In the genomic region with DNA sequence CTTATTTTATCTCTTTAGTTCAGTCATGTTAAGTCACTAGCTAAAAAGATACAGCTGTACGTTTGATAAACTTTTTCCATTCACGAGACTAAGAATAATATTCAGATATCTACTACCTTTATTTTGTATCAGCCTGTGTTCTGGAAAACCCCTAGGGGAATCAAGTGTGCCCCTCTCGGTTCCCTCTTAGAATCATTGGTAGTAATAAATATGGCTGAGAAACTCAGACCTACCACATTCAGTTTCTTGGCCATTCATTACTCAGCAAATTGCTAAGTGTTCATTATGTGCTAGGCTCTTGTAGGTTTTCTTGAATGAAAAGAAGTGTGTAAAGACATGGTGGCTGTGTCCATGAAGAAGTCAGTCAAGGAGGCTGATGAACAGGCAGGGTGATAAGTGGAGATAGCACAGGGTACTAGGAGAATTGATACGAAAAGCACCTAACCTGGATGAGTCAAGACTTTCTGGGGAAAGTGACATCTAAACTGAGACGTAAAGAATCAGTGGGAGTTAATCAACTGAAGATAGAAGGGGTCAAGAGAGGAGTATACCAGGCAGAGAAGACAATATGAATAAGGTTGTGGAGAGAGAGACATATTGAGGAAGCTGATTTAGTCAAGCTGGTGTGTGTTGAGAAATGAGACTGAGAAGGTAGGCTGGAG, we compare ENCODE assay signal across 21 cellular contexts.
DNase-seq lines count a peak whose midpoint lies in the region; ATAC-seq and TF ChIP-seq lines count a peak whose summit lies in the region.
"Had no signal": no experiment of that assay in that cellular context is flagged by ENCODE, and none has a peak within 500 bp of the region (broad histone marks: within the 10 kb centered on the region; RNA-seq: fewer than 3 reads in every experiment).

No MANE protein-coding gene starts in this region.

- TF ChIP-seq CTCF in type B pancreatic cell (conservative IDR thresholded peaks at IDR 0.05): no peak

- peaks cover 2 to 5% of the 10 kb centered on the region in 2 donors for H3K36me3 Mint-ChIP-seq in activated T-cell treated with anti-CD3 and anti-CD28 coated beads, Interleukin-2, amount 50 U/mL, for 72 hours (ENCODE audit: insufficient read depth in 2 of 2)
- H3K36me3 Mint-ChIP-seq in activated T-cell treated with anti-CD3 and anti-CD28 coated beads, Interleukin-2, amount 50 U/mL, for 4 hours (ENCODE audit: insufficient read depth): peaks cover 34% of the 10 kb centered on the region
- H3K36me3 Mint-ChIP-seq in stimulated activated effector memory CD8-positive, alpha-beta T cell treated with anti-CD3 and anti-CD28 coated beads, Interleukin-12 subunit alpha, Interleukin-12 subunit beta, amount 100 ng/mL, for 72 hours: peaks cover 61% of the 10 kb centered on the region
- peaks cover 13% of the 10 kb centered on the region for H3K36me3 Mint-ChIP-seq in type B pancreatic cell

- no peaks in the 10 kb centered on the region for H3K27me3 ChIP-seq in neuronal stem cell (ENCODE audit: control insufficient read depth in 3 of 3, insufficient read depth in 3 of 3, low read depth in 1 of 3, low read length in 3 of 3)
- H3K27me3 ChIP-seq: BLaER1, gastroesophageal sphincter, thyroid gland had no signal

- no peak overlapping the region for H3K9ac ChIP-seq in neuronal stem cell (ENCODE audit: low read depth, low read length, poor library complexity)
- H3K9ac ChIP-seq: BLaER1 had no signal

- no peak overlapping the region for H3K23ac ChIP-seq in neuronal stem cell (ENCODE audit: low read depth, low read length, poor library complexity)

- H3K27me3 Mint-ChIP-seq in activated T-cell treated with anti-CD3 and anti-CD28 coated beads, Interleukin-2, amount 50 U/mL, for 72 hours (ENCODE audit: low read depth): no peaks in the 10 kb centered on the region
- H3K27me3 Mint-ChIP-seq in activated T-cell treated with anti-CD3 and anti-CD28 coated beads, Interleukin-2, amount 50 U/mL, for 4 hours (ENCODE audit: low read depth): no peaks in the 10 kb centered on the region
- H3K27me3 Mint-ChIP-seq in type B pancreatic cell: no peaks in the 10 kb centered on the region
- H3K27me3 Mint-ChIP-seq: natural killer cell treated with Interleukin-12 subunit alpha and Interleukin-12 subunit beta and Interleukin-15 and Interleukin-18, amount 100 ng/mL, for 72 hours; T-helper 17 cell had no signal

- no peaks in the 10 kb centered on the region for H3K9me3 Mint-ChIP-seq in activated T-cell treated with anti-CD3 and anti-CD28 coated beads, Interleukin-2, amount 50 U/mL, for 72 hours
- no peaks in the 10 kb centered on the region for H3K9me3 Mint-ChIP-seq in activated T-cell treated with anti-CD3 and anti-CD28 coated beads, Interleukin-2, amount 50 U/mL, for 4 hours
- no peaks in the 10 kb centered on the region for H3K9me3 Mint-ChIP-seq in stimulated activated effector memory CD8-positive, alpha-beta T cell treated with anti-CD3 and anti-CD28 coated beads, Interleukin-12 subunit alpha, Interleukin-12 subunit beta, amount 100 ng/mL, for 72 hours
- H3K9me3 Mint-ChIP-seq in type B pancreatic cell: no peaks in the 10 kb centered on the region
- H3K9me3 Mint-ChIP-seq: natural killer cell treated with Interleukin-12 subunit alpha and Interleukin-12 subunit beta and Interleukin-15 and Interleukin-18, amount 100 ng/mL, for 72 hours had no signal

- H3K4me1 ChIP-seq in neuronal stem cell (ENCODE audit: control insufficient read depth in 2 of 2, insufficient read depth in 1 of 2, low read depth in 1 of 2, low read length in 2 of 2): no peaks in the 10 kb centered on the region
- H3K4me1 ChIP-seq: BLaER1, gastroesophageal sphincter, prostate gland, thyroid gland had no signal

- peaks cover 2 to 58% of the 10 kb centered on the region in 2 donors for H3K36me3 ChIP-seq in neuronal stem cell (replicated peaks in 1 of 2; ENCODE audit: control insufficient read depth in 2 of 2, insufficient read depth in 2 of 2, low read length in 2 of 2)
- H3K36me3 ChIP-seq: prostate gland, thyroid gland had no signal

- peak; percentile 27 to 56 for ATAC-seq in activated T-cell treated with anti-CD3 and anti-CD28 coated beads, Interleukin-2, amount 50 U/mL, for 72 hours (replicated peaks in 1 of 2)
- ATAC-seq in activated T-cell treated with anti-CD3 and anti-CD28 coated beads, Interleukin-2, amount 50 U/mL, for 4 hours: no peak
- ATAC-seq in GM19397 (IDR thresholded peaks at IDR 0.05; ENCODE audit: unreplicated experiment) (peak; percentile 53), HG02973 (IDR thresholded peaks at IDR 0.05; ENCODE audit: unreplicated experiment) (peak; percentile 53)
- ATAC-seq in stimulated activated effector memory CD8-positive, alpha-beta T cell treated with anti-CD3 and anti-CD28 coated beads, Interleukin-12 subunit alpha, Interleukin-12 subunit beta, amount 100 ng/mL, for 72 hours: peak; percentile 47
- ATAC-seq: gastroesophageal sphincter; natural killer cell treated with Interleukin-12 subunit alpha and Interleukin-12 subunit beta and Interleukin-15 and Interleukin-18, amount 100 ng/mL, for 72 hours; T-helper 17 cell had no signal

- DNase-seq in activated T-cell treated with anti-CD3 and anti-CD28 coated beads, Interleukin-2, amount 50 U/mL, for 72 hours: no peak
- DNase-seq in activated T-cell treated with anti-CD3 and anti-CD28 coated beads, Interleukin-2, amount 50 U/mL, for 4 hours: no peak
- no peak for DNase-seq in stimulated activated effector memory CD8-positive, alpha-beta T cell treated with anti-CD3 and anti-CD28 coated beads, Interleukin-12 subunit alpha, Interleukin-12 subunit beta, amount 100 ng/mL, for 72 hours (ENCODE audit: low spot score in 2 of 2)
- DNase-seq in neuronal stem cell (ENCODE audit: low spot score) (no peak), type B pancreatic cell (ENCODE audit: extremely low spot score, unreplicated experiment) (no peak), NCI-H748 (lab: John Stamatoyannopoulos, UW; ENCODE audit: unreplicated experiment) (no peak)
- DNase-seq: activated CD8-positive, alpha-beta memory T cell treated with anti-CD3 and anti-CD28 coated beads for 24 hours; activated effector memory CD4-positive, alpha-beta T cell treated with Interleukin-2 at 50 U/mL for 16 hours; anterior cingulate cortex; GDM1; Kasumi-1; NCI-H1092 treated with DMSO at 0.1 percent for 48 hours; NCI-H69; T-helper 17 cell; thyroid gland had no signal

- H2BK120ac ChIP-seq in neuronal stem cell (ENCODE audit: low read depth, low read length): no peak overlapping the region

- H2BK5ac ChIP-seq in neuronal stem cell (ENCODE audit: low read length): no peak overlapping the region

- no peak overlapping the region for H3K27ac ChIP-seq in neuronal stem cell (replicated peaks; ENCODE audit: low read length)
- H3K27ac ChIP-seq: BLaER1, gastroesophageal sphincter, prostate gland, thyroid gland had no signal

- H3K4me3 Mint-ChIP-seq in activated T-cell treated with anti-CD3 and anti-CD28 coated beads, Interleukin-2, amount 50 U/mL, for 72 hours: no peak overlapping the region
- no peak overlapping the region for H3K4me3 Mint-ChIP-seq in activated T-cell treated with anti-CD3 and anti-CD28 coated beads, Interleukin-2, amount 50 U/mL, for 4 hours
- no peak overlapping the region for H3K4me3 Mint-ChIP-seq in stimulated activated effector memory CD8-positive, alpha-beta T cell treated with anti-CD3 and anti-CD28 coated beads, Interleukin-12 subunit alpha, Interleukin-12 subunit beta, amount 100 ng/mL, for 72 hours
- no peak overlapping the region for H3K4me3 Mint-ChIP-seq in type B pancreatic cell
- H3K4me3 Mint-ChIP-seq: natural killer cell treated with Interleukin-12 subunit alpha and Interleukin-12 subunit beta and Interleukin-15 and Interleukin-18, amount 100 ng/mL, for 72 hours; T-helper 17 cell had no signal

- no peak overlapping the region for H3K14ac ChIP-seq in neuronal stem cell (ENCODE audit: low read length)

- H4K8ac ChIP-seq in neuronal stem cell (ENCODE audit: low read depth, low read length): no peak overlapping the region

- no CpG with 5 or more reads among the region's 5 CpGs for WGBS in neuronal stem cell (ENCODE audit: extremely low coverage in 2 of 2, insufficient read length in 2 of 2, insufficient replicate concordance in 1 of 2), 2 donors

- H2AK5ac ChIP-seq in neuronal stem cell (ENCODE audit: low read depth, low read length): no peak overlapping the region

- H3K4ac ChIP-seq in neuronal stem cell (ENCODE audit: low read length): no peak overlapping the region

- H2BK12ac ChIP-seq in neuronal stem cell (ENCODE audit: low read length): no peak overlapping the region

- no peaks in the 10 kb centered on the region for H3K9me3 ChIP-seq in neuronal stem cell (replicated peaks in 1 of 2; ENCODE audit: control insufficient read depth in 2 of 2, insufficient read depth in 1 of 2, low read depth in 1 of 2, low read length in 2 of 2)
- H3K9me3 ChIP-seq: BLaER1, gastroesophageal sphincter, prostate gland, thyroid gland had no signal

- H3K27ac Mint-ChIP-seq in activated T-cell treated with anti-CD3 and anti-CD28 coated beads, Interleukin-2, amount 50 U/mL, for 72 hours: no peak overlapping the region
- H3K27ac Mint-ChIP-seq in stimulated activated effector memory CD8-positive, alpha-beta T cell treated with anti-CD3 and anti-CD28 coated beads, Interleukin-12 subunit alpha, Interleukin-12 subunit beta, amount 100 ng/mL, for 72 hours: no peak overlapping the region
- H3K27ac Mint-ChIP-seq in type B pancreatic cell: no peak overlapping the region
- H3K27ac Mint-ChIP-seq: natural killer cell treated with Interleukin-12 subunit alpha and Interleukin-12 subunit beta and Interleukin-15 and Interleukin-18, amount 100 ng/mL, for 72 hours; T-helper 17 cell had no signal

- H3K79me1 ChIP-seq in neuronal stem cell (ENCODE audit: low read depth, low read length): no peaks in the 10 kb centered on the region

- no peak overlapping the region for H3K4me2 ChIP-seq in neuronal stem cell (ENCODE audit: insufficient read depth, low read length, poor library complexity, severe bottlenecking)
- H3K4me2 ChIP-seq: BLaER1 had no signal

- H3K4me3 ChIP-seq in neuronal stem cell (ENCODE audit: low read length in 2 of 2): no peak overlapping the region
- H3K4me3 ChIP-seq: BLaER1, gastroesophageal sphincter, prostate gland, thyroid gland had no signal

- H4K91ac ChIP-seq in neuronal stem cell (ENCODE audit: low read depth, low read length, poor library complexity): no peak overlapping the region

- H3K18ac ChIP-seq in neuronal stem cell (ENCODE audit: low read length): no peak overlapping the region

- H2AFZ ChIP-seq in neuronal stem cell (ENCODE audit: low read length): no peak overlapping the region

- peaks cover 8% of the 10 kb centered on the region for H3K4me1 Mint-ChIP-seq in activated T-cell treated with anti-CD3 and anti-CD28 coated beads, Interleukin-2, amount 50 U/mL, for 72 hours (ENCODE audit: low read depth)
- H3K4me1 Mint-ChIP-seq in activated T-cell treated with anti-CD3 and anti-CD28 coated beads, Interleukin-2, amount 50 U/mL, for 4 hours (ENCODE audit: low read depth): peaks cover 5% of the 10 kb centered on the region
- peaks cover 7% of the 10 kb centered on the region for H3K4me1 Mint-ChIP-seq in stimulated activated effector memory CD8-positive, alpha-beta T cell treated with anti-CD3 and anti-CD28 coated beads, Interleukin-12 subunit alpha, Interleukin-12 subunit beta, amount 100 ng/mL, for 72 hours
- H3K4me1 Mint-ChIP-seq in type B pancreatic cell (ENCODE audit: unreplicated experiment): no peaks in the 10 kb centered on the region

- no peak overlapping the region for H2BK15ac ChIP-seq in neuronal stem cell (ENCODE audit: low read length)

Comparison
In these comparisons a context has a peak if more than half of its experiments do, and no peak if none do; other contexts are left out.
1. ATAC-seq: peak in activated T-cell treated with anti-CD3 and anti-CD28 coated beads, Interleukin-2, amount 50 U/mL, for 72 hours (2 of 2), GM19397 (single experiment), HG02973 (single experiment) and stimulated activated effector memory CD8-positive, alpha-beta T cell treated with anti-CD3 and anti-CD28 coated beads, Interleukin-12 subunit alpha, Interleukin-12 subunit beta, amount 100 ng/mL, for 72 hours (single experiment); none in activated T-cell treated with anti-CD3 and anti-CD28 coated beads, Interleukin-2, amount 50 U/mL, for 4 hours (0 of 2).